In the genomic region with DNA sequence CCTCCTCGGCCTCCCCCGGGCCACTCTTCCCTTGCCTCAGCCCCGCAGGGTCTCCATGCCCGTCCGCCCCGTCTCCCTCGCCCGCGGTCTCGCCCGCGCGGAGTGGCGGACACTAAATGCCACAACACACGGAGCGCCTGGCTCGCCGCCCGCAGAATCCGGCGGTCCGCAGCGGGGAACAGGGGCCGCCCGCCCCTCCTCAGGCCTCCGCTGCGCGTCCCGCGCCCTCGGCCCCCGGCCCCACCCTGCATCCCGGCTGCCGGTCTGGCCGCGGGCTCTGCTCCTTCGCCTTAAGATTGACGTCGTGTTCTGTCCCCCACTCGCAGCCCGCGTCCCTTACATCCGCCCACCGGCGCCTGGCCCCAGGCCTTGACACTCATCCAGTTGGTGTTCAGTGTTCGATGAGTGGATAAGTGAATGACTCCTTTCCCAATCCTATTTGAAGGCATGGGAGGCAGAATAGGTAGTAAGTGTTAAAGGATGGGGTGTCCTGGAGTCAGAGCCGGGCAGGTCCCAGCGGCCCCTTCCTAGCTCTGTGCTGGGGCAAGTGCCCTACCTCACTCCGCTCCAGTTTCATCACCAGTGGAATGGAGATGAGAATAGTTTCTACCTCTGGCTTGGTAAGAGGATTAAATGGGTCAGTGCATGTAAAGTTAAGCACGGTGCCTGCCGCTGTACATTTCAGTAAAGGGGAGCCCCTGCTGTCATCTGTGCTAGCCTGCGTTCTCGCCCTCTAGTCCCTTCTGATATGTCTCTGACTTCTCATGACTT, we compare ENCODE assay signal across 8 cellular contexts. TPM values are rescaled to one million over a fixed set of nuclear protein-coding genes. Genes with fewer than 3 reads are reported as not detected.
DNase-seq lines count a peak whose midpoint lies in the region; ATAC-seq lines count a peak whose summit lies in the region.

No MANE protein-coding gene starts in this region.

- no peaks in the 10 kb centered on the region for H3K27me3 ChIP-seq in rectal smooth muscle tissue (ENCODE audit: control insufficient read depth, insufficient read depth, low read length)

- H3K9ac ChIP-seq in rectal smooth muscle tissue (ENCODE audit: low read length) = peak overlapping the region; percentile 57

- peak overlapping the region; percentile 84 for H3K4me3 ChIP-seq in rectal smooth muscle tissue (ENCODE audit: low read length)

- no peaks in the 10 kb centered on the region for H3K36me3 ChIP-seq in rectal smooth muscle tissue (ENCODE audit: control insufficient read depth, insufficient read depth, low read length)

- H3K4me1 ChIP-seq in rectal smooth muscle tissue (ENCODE audit: control insufficient read depth, insufficient read depth, low read length) = peaks cover 10% of the 10 kb centered on the region

- DNase-seq in NCI-H345 (lab: John Stamatoyannopoulos, UW) = peak; percentile 62
- no peak for DNase-seq in NCI-H345 treated with DMSO at 0.1 percent for 48 hours (lab: John Stamatoyannopoulos, UW; ENCODE audit: unreplicated experiment)
- DNase-seq in NCI-H748 treated with DMSO at 0.1 percent for 48 hours (lab: John Stamatoyannopoulos, UW) = peak; percentile 17
- DNase-seq in left ventricle myocardium superior = peak; percentile 75
- no peak for DNase-seq in KG1 (lab: John Stamatoyannopoulos, UW)

- ATAC-seq in HG02678 (IDR thresholded peaks at IDR 0.05; ENCODE audit: unreplicated experiment) (peak; percentile 22), left ventricle myocardium superior (peak; percentile 57)

- WGBS in adipose tissue, 3 donors = 3 to 4% (median 3%) methylated on average over 39 to 53 of the region's 53 CpGs

- peak overlapping the region; percentile 17 for H3K27ac ChIP-seq in adipose tissue (ENCODE audit: low read depth, low read length)
- peak overlapping the region; percentile 92 for H3K27ac ChIP-seq in rectal smooth muscle tissue (ENCODE audit: low read depth, low read length)

- intact Hi-C loops in left ventricle myocardium superior (cut with micrococcal nuclease) = no loop called here

RNA-seq across cellular contexts. Expression of gene TECPR2, which starts 0.6 kb away (rescaled TPM):
- 1 to 10 TPM; 3.3 to 6.1 (median 5.9) TPM for polyA plus RNA-seq in adipose tissue
- total RNA-seq in left ventricle myocardium superior = 22.5 TPM

RNA-seq across cellular contexts. Expression of gene CINP, which starts 0.7 kb away (rescaled TPM):
- 10 to 100 TPM; 36.9 to 46.3 (median 41.6) TPM for polyA plus RNA-seq in adipose tissue
- 33.7 TPM for total RNA-seq in left ventricle myocardium superior

RNA-seq across cellular contexts. Expression of gene ZNF839, which starts 43.8 kb away (rescaled TPM):
- polyA plus RNA-seq in adipose tissue = 10 to 100 TPM in 1 of 3 donors, 1 to 10 TPM in 2; 5.6 to 10.0 (median 6.6) TPM
- 7.4 TPM for total RNA-seq in left ventricle myocardium superior

RNA-seq across cellular contexts. Expression of gene MOK, which starts 58.4 kb away (rescaled TPM):
- polyA plus RNA-seq in adipose tissue = 10 to 100 TPM in 2 of 3 donors, 1 to 10 TPM in 1; 8.7 to 19.7 (median 18.7) TPM
- total RNA-seq in left ventricle myocardium superior = 10.9 TPM

Comparison
In these comparisons a context has a peak if more than half of its experiments do, and no peak if none do; other contexts are left out.
1. DNase-seq: peak in NCI-H345 (single experiment), NCI-H748 treated with DMSO at 0.1 percent for 48 hours (single experiment) and left ventricle myocardium superior (single experiment); none in NCI-H345 treated with DMSO at 0.1 percent for 48 hours (single experiment) and KG1 (single experiment).